ENCODE assay signal across 21 cellular contexts in the genomic region with DNA sequence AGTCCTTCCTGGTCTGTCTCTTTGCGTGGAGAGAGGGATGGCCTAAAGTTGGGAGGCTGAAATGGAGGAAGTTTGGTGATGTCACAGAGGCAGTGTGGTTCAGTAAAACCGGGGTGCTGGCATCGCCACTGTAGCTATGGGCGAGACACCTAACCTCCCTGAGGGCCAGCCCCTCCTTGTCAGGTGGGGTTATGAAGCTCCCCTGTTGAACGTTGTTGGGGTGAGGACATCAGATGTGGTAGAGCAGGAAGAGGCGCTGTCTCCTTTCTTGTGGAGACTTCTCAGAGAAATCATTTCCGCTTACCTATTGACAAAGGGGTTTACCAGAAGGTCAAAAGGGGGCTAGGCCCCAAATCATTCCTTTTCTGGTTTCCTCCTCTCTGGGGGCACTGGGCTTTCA.
DNase-seq lines count a peak whose midpoint lies in the region; ATAC-seq lines count a peak whose summit lies in the region.
"Had no signal": no experiment of that assay in that cellular context is flagged by ENCODE, and none has a peak within 500 bp of the region (broad histone marks: within the 10 kb centered on the region; RNA-seq: fewer than 3 reads in every experiment).

No MANE protein-coding gene starts in this region.

- ATAC-seq in activated T-cell treated with anti-CD3 and anti-CD28 coated beads, Interleukin-2, amount 50 U/mL, for 72 hours (replicated peaks in 1 of 2): peak; percentile 74 to 77
- peak; percentile 86 for ATAC-seq in stimulated activated naive CD8-positive, alpha-beta T cell treated with anti-CD3 and anti-CD28 coated beads, Interleukin-15, amount 100 ng/mL, for 72 hours
- ATAC-seq in left cardiac atrium (no peak), HG03045 (IDR thresholded peaks at IDR 0.05; ENCODE audit: unreplicated experiment) (no peak), GM21529 (IDR thresholded peaks at IDR 0.05; ENCODE audit: unreplicated experiment) (no peak)
- ATAC-seq: heart left ventricle, pancreas, sciatic nerve had no signal

- H3K4me1 Mint-ChIP-seq in activated T-cell treated with anti-CD3 and anti-CD28 coated beads, Interleukin-2, amount 50 U/mL, for 72 hours (ENCODE audit: low read depth): peaks cover 17% of the 10 kb centered on the region
- peaks cover 32% of the 10 kb centered on the region for H3K4me1 Mint-ChIP-seq in stimulated activated naive CD8-positive, alpha-beta T cell treated with anti-CD3 and anti-CD28 coated beads, Interleukin-15, amount 100 ng/mL, for 72 hours

- peak; percentile 1 to 71 (median 38) for DNase-seq in stimulated activated naive CD4-positive, alpha-beta T cell (lab: John Stamatoyannopoulos, UW)
- no peak for DNase-seq in stimulated activated naive CD4-positive, alpha-beta T cell treated with Interleukin-2 at 50 U/mL for 16 hours (lab: John Stamatoyannopoulos, UW)
- peak; percentile 5 to 17 for DNase-seq in activated T-cell treated with anti-CD3 and anti-CD28 coated beads, Interleukin-2, amount 50 U/mL, for 72 hours
- peak; percentile 0 to 13 (median 5) for DNase-seq in effector memory CD4-positive, alpha-beta T cell
- peak; percentile 17 to 36 for DNase-seq in stimulated activated naive CD8-positive, alpha-beta T cell treated with anti-CD3 and anti-CD28 coated beads, Interleukin-15, amount 100 ng/mL, for 72 hours
- DNase-seq in left cardiac atrium: no peak
- DNase-seq: activated CD4-positive, CD25-positive, alpha-beta regulatory T cell; GM23248; heart left ventricle; KG1; MV-4-11; NCI-H187 treated with DMSO at 0.1 percent for 48 hours; NCI-H2227 treated with DMSO at 0.1 percent for 48 hours; pancreas; PC-9; upper lobe of left lung had no signal

- no peaks in the 10 kb centered on the region for H3K27me3 ChIP-seq in effector memory CD4-positive, alpha-beta T cell (replicated peaks; ENCODE audit: control insufficient read depth, insufficient read depth, low read length, poor library complexity, severe bottlenecking)
- H3K27me3 ChIP-seq: heart left ventricle, pancreas, upper lobe of left lung had no signal

- no peaks in the 10 kb centered on the region for H3K36me3 Mint-ChIP-seq in activated T-cell treated with anti-CD3 and anti-CD28 coated beads, Interleukin-2, amount 50 U/mL, for 72 hours (ENCODE audit: insufficient read depth in 2 of 2)

- H3K27ac ChIP-seq in effector memory CD4-positive, alpha-beta T cell (ENCODE audit: insufficient read depth, low read length, poor library complexity, severe bottlenecking): no peak overlapping the region
- H3K27ac ChIP-seq: GM23248, heart left ventricle, pancreas, PC-9, upper lobe of left lung had no signal

- peaks cover 19% of the 10 kb centered on the region for H3K27me3 Mint-ChIP-seq in activated T-cell treated with anti-CD3 and anti-CD28 coated beads, Interleukin-2, amount 50 U/mL, for 72 hours (ENCODE audit: low read depth)
- peaks cover 56% of the 10 kb centered on the region for H3K27me3 Mint-ChIP-seq in stimulated activated naive CD8-positive, alpha-beta T cell treated with anti-CD3 and anti-CD28 coated beads, Interleukin-15, amount 100 ng/mL, for 72 hours

- H3K27ac Mint-ChIP-seq in activated T-cell treated with anti-CD3 and anti-CD28 coated beads, Interleukin-2, amount 50 U/mL, for 72 hours: no peak overlapping the region
- H3K27ac Mint-ChIP-seq in stimulated activated naive CD8-positive, alpha-beta T cell treated with anti-CD3 and anti-CD28 coated beads, Interleukin-15, amount 100 ng/mL, for 72 hours: peak overlapping the region in 1 of 2 donors; percentile 14
- H3K27ac Mint-ChIP-seq: stimulated activated naive CD8-positive, alpha-beta T cell treated with anti-CD3 and anti-CD28 coated beads, Interleukin-15, Interleukin-2, amounts not matched to agents 100 ng/mL and 50 ng/mL, for 24 hours; T-helper 1 cell treated with Interleukin-12 subunit alpha and Interleukin-12 subunit beta and Interleukin-4 antibody, amounts not matched to agents 30 μg/mL and 1 μg/mL, for 36 hours had no signal

- no peaks in the 10 kb centered on the region for H3K9me3 ChIP-seq in effector memory CD4-positive, alpha-beta T cell (ENCODE audit: control insufficient read depth, low read length)
- H3K9me3 ChIP-seq: heart left ventricle, pancreas, upper lobe of left lung had no signal

- no peak overlapping the region for H3K4me3 ChIP-seq in effector memory CD4-positive, alpha-beta T cell (ENCODE audit: insufficient read depth, low read depth, low read length, poor library complexity, severe bottlenecking)
- H3K4me3 ChIP-seq: GM23248, heart left ventricle, pancreas, PC-9, upper lobe of left lung had no signal

- H3K36me3 ChIP-seq in effector memory CD4-positive, alpha-beta T cell (ENCODE audit: control insufficient read depth, insufficient read depth, low read length): no peaks in the 10 kb centered on the region
- H3K36me3 ChIP-seq: heart left ventricle, pancreas, upper lobe of left lung had no signal

- intact Hi-C loops in left cardiac atrium (cut with DNase I): no loop called here

- peaks cover 7% of the 10 kb centered on the region for H3K4me1 ChIP-seq in effector memory CD4-positive, alpha-beta T cell (ENCODE audit: control insufficient read depth, insufficient read depth, low read length, poor library complexity, severe bottlenecking)
- H3K4me1 ChIP-seq: heart left ventricle, pancreas, upper lobe of left lung had no signal

- peak overlapping the region in 1 of 2 donors; percentile 17 for H3K4me3 Mint-ChIP-seq in activated T-cell treated with anti-CD3 and anti-CD28 coated beads, Interleukin-2, amount 50 U/mL, for 72 hours
- peak overlapping the region in 1 of 2 donors; percentile 36 for H3K4me3 Mint-ChIP-seq in stimulated activated naive CD8-positive, alpha-beta T cell treated with anti-CD3 and anti-CD28 coated beads, Interleukin-15, amount 100 ng/mL, for 72 hours
- H3K4me3 Mint-ChIP-seq: stimulated activated naive CD8-positive, alpha-beta T cell treated with anti-CD3 and anti-CD28 coated beads, Interleukin-15, Interleukin-2, amounts not matched to agents 100 ng/mL and 50 ng/mL, for 24 hours; T-helper 1 cell treated with Interleukin-12 subunit alpha and Interleukin-12 subunit beta and Interleukin-4 antibody, amounts not matched to agents 30 μg/mL and 1 μg/mL, for 36 hours had no signal

- H3K9me3 Mint-ChIP-seq in activated T-cell treated with anti-CD3 and anti-CD28 coated beads, Interleukin-2, amount 50 U/mL, for 72 hours: peaks cover 0 to 2% of the 10 kb centered on the region in 2 donors
- no peaks in the 10 kb centered on the region for H3K9me3 Mint-ChIP-seq in stimulated activated naive CD8-positive, alpha-beta T cell treated with anti-CD3 and anti-CD28 coated beads, Interleukin-15, amount 100 ng/mL, for 72 hours

Comparison
In these comparisons a context has a peak if more than half of its experiments do, and no peak if none do; other contexts are left out.
1. DNase-seq: peak in stimulated activated naive CD4-positive, alpha-beta T cell (6 of 6), activated T-cell treated with anti-CD3 and anti-CD28 coated beads, Interleukin-2, amount 50 U/mL, for 72 hours (2 of 2), effector memory CD4-positive, alpha-beta T cell (3 of 3) and stimulated activated naive CD8-positive, alpha-beta T cell treated with anti-CD3 and anti-CD28 coated beads, Interleukin-15, amount 100 ng/mL, for 72 hours (2 of 2); none in stimulated activated naive CD4-positive, alpha-beta T cell treated with Interleukin-2 at 50 U/mL for 16 hours (single experiment) and left cardiac atrium (single experiment).
2. ATAC-seq: peak in activated T-cell treated with anti-CD3 and anti-CD28 coated beads, Interleukin-2, amount 50 U/mL, for 72 hours (2 of 2) and stimulated activated naive CD8-positive, alpha-beta T cell treated with anti-CD3 and anti-CD28 coated beads, Interleukin-15, amount 100 ng/mL, for 72 hours (single experiment); none in left cardiac atrium (0 of 2), HG03045 (single experiment) and GM21529 (single experiment).